Comparison of ENCODE assay signal across 24 cellular contexts in genomic region chr3:188869628-188870027, GRCh38.
"Had no signal": no experiment of that assay in that cellular context is flagged by ENCODE, and none has a peak within 500 bp of the region (broad histone marks: within the 10 kb centered on the region; RNA-seq: fewer than 3 reads in every experiment).

No MANE protein-coding gene starts in this region.

- H3K4me1 ChIP-seq: spleen, testis, vagina had no signal

- H3K27me3 Mint-ChIP-seq: activated CD4-positive, alpha-beta memory T cell treated with anti-CD3 and anti-CD28 coated beads for 36 hours; natural killer cell treated with Interleukin-12 subunit alpha and Interleukin-12 subunit beta and Interleukin-15 and Interleukin-18, amount 100 ng/mL, for 72 hours; progenitor cell of endocrine pancreas; type B pancreatic cell had no signal

- H3K4me3 Mint-ChIP-seq: activated CD4-positive, alpha-beta memory T cell treated with anti-CD3 and anti-CD28 coated beads for 36 hours; activated naive CD4-positive, alpha-beta T cell treated with anti-CD3 and anti-CD28 coated beads for 36 hours; activated T-cell treated with anti-CD3 and anti-CD28 coated beads, Interleukin-2, amount 50 U/mL, for 72 hours; mesothelial cell of epicardium; natural killer cell treated with Interleukin-12 subunit alpha and Interleukin-12 subunit beta and Interleukin-15 and Interleukin-18, amount 100 ng/mL, for 72 hours; type B pancreatic cell had no signal

- H3K9me3 Mint-ChIP-seq: activated CD4-positive, alpha-beta memory T cell treated with anti-CD3 and anti-CD28 coated beads for 36 hours; activated naive CD4-positive, alpha-beta T cell treated with anti-CD3 and anti-CD28 coated beads for 36 hours; activated T-cell treated with anti-CD3 and anti-CD28 coated beads, Interleukin-2, amount 50 U/mL, for 72 hours; mesothelial cell of epicardium; natural killer cell treated with Interleukin-12 subunit alpha and Interleukin-12 subunit beta and Interleukin-15 and Interleukin-18, amount 100 ng/mL, for 72 hours; type B pancreatic cell had no signal

- H3K4me3 ChIP-seq: esophagus squamous epithelium, gastroesophageal sphincter, lung, spleen, testis, vagina had no signal

- H3K27ac ChIP-seq: brain microvascular endothelial cell, esophagus squamous epithelium, spleen, testis, vagina had no signal

- H3K27me3 ChIP-seq: brain microvascular endothelial cell, esophagus squamous epithelium, gastroesophageal sphincter, spleen, testis, vagina had no signal

- H3K27ac Mint-ChIP-seq: activated CD4-positive, alpha-beta memory T cell treated with anti-CD3 and anti-CD28 coated beads for 36 hours; activated naive CD4-positive, alpha-beta T cell treated with anti-CD3 and anti-CD28 coated beads for 36 hours; activated T-cell treated with anti-CD3 and anti-CD28 coated beads, Interleukin-2, amount 50 U/mL, for 72 hours; mesothelial cell of epicardium; progenitor cell of endocrine pancreas; type B pancreatic cell had no signal

- FAIRE-seq: islet of Langerhans had no signal

- DNase-seq: activated CD4-positive, alpha-beta memory T cell treated with anti-CD3 and anti-CD28 coated beads for 36 hours; activated CD4-positive, alpha-beta T cell treated with anti-CD3 and anti-CD28 coated beads for 4 hours; activated CD4-positive, CD25-positive, alpha-beta regulatory T cell; activated effector memory CD4-positive, alpha-beta T cell treated with Interleukin-2 at 50 U/mL for 16 hours; activated naive CD4-positive, alpha-beta T cell treated with anti-CD3 and anti-CD28 coated beads for 36 hours; activated T-cell treated with anti-CD3 and anti-CD28 coated beads, Interleukin-2, amount 50 U/mL, for 72 hours; brain microvascular endothelial cell; caudate nucleus; esophagus squamous epithelium; head of caudate nucleus; hypothalamus; left cardiac atrium; spleen; stimulated activated CD4-positive, alpha-beta T cell treated with anti-CD3 and anti-CD28 coated beads, Interleukin-4, amount 100 ng/mL, for 1 hour; stimulated activated naive CD4-positive, alpha-beta T cell; testis had no signal

- ATAC-seq: activated T-cell treated with anti-CD3 and anti-CD28 coated beads, Interleukin-2, amount 50 U/mL, for 72 hours; gastroesophageal sphincter; natural killer cell treated with Interleukin-12 subunit alpha and Interleukin-12 subunit beta and Interleukin-15 and Interleukin-18, amount 100 ng/mL, for 72 hours had no signal

- H3K9me3 ChIP-seq: esophagus squamous epithelium, gastroesophageal sphincter, spleen, testis, vagina had no signal
